In the genomic region with DNA sequence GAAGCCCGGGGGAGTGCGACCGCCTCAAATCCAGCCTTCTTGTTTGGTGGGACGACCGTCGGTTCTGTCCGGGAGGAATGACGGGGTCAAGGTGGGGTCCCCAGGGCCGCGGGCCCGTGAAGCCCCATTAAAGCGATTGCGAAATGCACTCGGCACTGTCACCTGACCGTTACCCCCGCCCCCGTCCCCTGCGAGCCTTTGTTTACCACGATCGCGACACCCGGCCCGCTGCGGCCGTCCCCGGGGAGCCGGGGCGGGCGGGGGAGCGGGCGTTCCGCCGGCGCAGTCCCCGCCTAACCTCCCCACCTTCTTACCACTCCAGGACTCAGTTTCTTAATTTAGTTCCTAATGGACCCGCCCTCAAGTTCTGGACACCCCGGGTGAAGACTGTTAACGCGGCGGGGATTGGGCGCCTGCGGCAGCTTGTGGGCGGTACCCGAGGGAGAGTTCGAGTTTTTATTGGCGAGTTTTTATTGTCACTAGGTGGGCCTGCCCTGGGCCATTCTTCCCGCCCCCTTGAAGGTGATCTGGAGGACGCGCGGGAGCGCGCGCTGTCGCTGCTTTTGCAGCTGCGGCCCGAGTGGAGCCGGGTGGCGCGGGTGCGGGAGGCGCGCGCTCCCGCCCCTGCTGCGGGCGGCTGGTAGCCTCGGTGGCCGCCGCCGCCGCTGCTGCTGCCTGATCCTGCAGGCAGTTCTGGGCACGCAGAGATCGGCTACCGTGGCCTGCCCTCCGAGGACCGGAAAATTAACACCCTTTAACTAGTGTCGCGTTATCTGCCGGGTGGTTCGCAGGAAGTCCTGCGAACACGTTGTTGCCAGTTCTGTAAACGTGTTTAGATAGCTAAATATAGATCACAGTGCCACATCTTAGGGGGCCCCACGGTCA, we compare ENCODE assay signal across 8 cellular contexts. TPM values are rescaled to one million over a fixed set of nuclear protein-coding genes. Genes with fewer than 3 reads are reported as not detected.
DNase-seq lines count a peak whose midpoint lies in the region; ATAC-seq and TF ChIP-seq lines count a peak whose summit lies in the region.

No MANE protein-coding gene starts in this region.

- H3K27me3 ChIP-seq in AG04450 (ENCODE audit: control insufficient read depth, insufficient read depth, low read length) (no peaks in the 10 kb centered on the region), WERI-Rb-1 (ENCODE audit: insufficient read depth, low read depth, severe bottlenecking) (no peaks in the 10 kb centered on the region), mammary epithelial cell (ENCODE audit: insufficient read depth, low read length) (no peaks in the 10 kb centered on the region), iPS-20b (ENCODE audit: insufficient read depth, low read length) (peaks cover 7% of the 10 kb centered on the region; the same call in 1 of the 2 replicates), skeletal muscle tissue (ENCODE audit: control insufficient read depth in 3 of 3, insufficient read depth in 3 of 3, low read length in 3 of 3) (no peaks in the 10 kb centered on the region)

- H3K4me3 ChIP-seq in AG04450 (ENCODE audit: low read depth, low read length) (peak overlapping the region; percentile 89), WERI-Rb-1 (ENCODE audit: low read depth, low read length) (peak overlapping the region; percentile 92), mammary epithelial cell (replicated peaks in 1 of 3; ENCODE audit: insufficient read depth in 1 of 3, low read depth in 2 of 3, low read length in 3 of 3) (peak overlapping the region; percentile 79 to 98 (median 94)), iPS-20b (ENCODE audit: low read length) (peak overlapping the region; percentile 95), skeletal muscle tissue (ENCODE audit: low read length in 3 of 3) (peak overlapping the region; percentile 86 to 94 (median 90))

- peak overlapping the region; percentile 89 for H2AFZ ChIP-seq in mammary epithelial cell (ENCODE audit: low read depth, low read length)

- H3K9me3 ChIP-seq in AG04450 (ENCODE audit: control insufficient read depth, insufficient read depth, low read length) (no peaks in the 10 kb centered on the region; the same call in 1 of the 2 replicates), WERI-Rb-1 (ENCODE audit: severe bottlenecking) (no peaks in the 10 kb centered on the region), mammary epithelial cell (replicated peaks; ENCODE audit: insufficient read depth, low read length) (no peaks in the 10 kb centered on the region), iPS-20b (ENCODE audit: insufficient read depth, low read depth, low read length) (no peaks in the 10 kb centered on the region), skeletal muscle tissue (ENCODE audit: control insufficient read depth in 3 of 3, low read length in 3 of 3) (no peaks in the 10 kb centered on the region)

- dilution Hi-C loops in mammary epithelial cell (cut with HindIII; ENCODE audit: low sequenced_read_pairs): no loop called here

- peak overlapping the region; percentile 88 for H3K4me2 ChIP-seq in mammary epithelial cell (ENCODE audit: insufficient read depth, low read depth, low read length)

- H3K4me1 ChIP-seq in mammary epithelial cell (ENCODE audit: insufficient read depth, low read length) (peaks cover 4% of the 10 kb centered on the region), iPS-20b (ENCODE audit: insufficient read depth, low read length) (peaks cover 6% of the 10 kb centered on the region; the same call in 1 of the 2 replicates), skeletal muscle tissue (ENCODE audit: control insufficient read depth in 3 of 3, insufficient read depth in 3 of 3, low read length in 3 of 3) (peaks cover 10 to 26% (median 21%) of the 10 kb centered on the region in 3 donors)

- intact Hi-C loops in mammary epithelial cell (cut with micrococcal nuclease): loop anchor here (1.0 to 5.0 kb wide), 4 partner anchors 9 to 169 kb away; no protein-coding TSS in a partner anchor

- in situ Hi-C loops in mammary epithelial cell (cut with MboI; ENCODE audit: low sequenced_read_pairs in 2 of 2): no loop called here

- H4K20me1 ChIP-seq in mammary epithelial cell (ENCODE audit: insufficient read depth, low read length): no peaks in the 10 kb centered on the region

- peaks cover 3% of the 10 kb centered on the region for H3K79me2 ChIP-seq in mammary epithelial cell (ENCODE audit: insufficient read depth, low read length)

- peak overlapping the region; percentile 71 for H3K9ac ChIP-seq in mammary epithelial cell (ENCODE audit: insufficient read depth, low read length)
- H3K9ac ChIP-seq in iPS-20b (ENCODE audit: low read depth, low read length): peak overlapping the region; percentile 93
- peak overlapping the region; percentile 97 to 100 (median 99) for H3K9ac ChIP-seq in skeletal muscle tissue (ENCODE audit: low read depth in 1 of 3, low read length in 3 of 3)

- peaks cover 4% of the 10 kb centered on the region; the same call in 1 of the 2 replicates for H3K36me3 ChIP-seq in WERI-Rb-1
- H3K36me3 ChIP-seq in mammary epithelial cell (ENCODE audit: insufficient read depth, low read length): no peaks in the 10 kb centered on the region
- H3K36me3 ChIP-seq in iPS-20b (ENCODE audit: insufficient read depth, low read depth, low read length): no peaks in the 10 kb centered on the region
- peaks cover 0 to 4% (median 0%) of the 10 kb centered on the region in 3 donors for H3K36me3 ChIP-seq in skeletal muscle tissue (ENCODE audit: control insufficient read depth in 3 of 3, insufficient read depth in 3 of 3, low read length in 3 of 3)

- peak overlapping the region; percentile 96 for H3K27ac ChIP-seq in AG04450 (ENCODE audit: low read depth, low read length)
- H3K27ac ChIP-seq in WERI-Rb-1: peak overlapping the region; percentile 98
- peak overlapping the region; percentile 62 for H3K27ac ChIP-seq in mammary epithelial cell (ENCODE audit: insufficient read depth, low read depth, low read length)
- H3K27ac ChIP-seq in iPS-20b (ENCODE audit: low read length): peak overlapping the region; percentile 39
- peak overlapping the region; percentile 100 for H3K27ac ChIP-seq in skeletal muscle tissue (ENCODE audit: low read depth, low read length)

- CTCF ChIA-PET in AG04450 (lab: Charles Lee): interaction anchor here (1.7 kb wide), 1 partner anchor 131 kb away, joined by 7 read pairs; no protein-coding TSS in a partner anchor
- CTCF ChIA-PET in mammary epithelial cell (lab: Charles Lee; ENCODE audit: low non-redundant PET): interaction anchor here (0.6 kb wide), 1 partner anchor 663 kb away, joined by 4 read pairs; no protein-coding TSS in a partner anchor

- no peak for TF ChIP-seq CTCF in AG04450 (IDR thresholded peaks at IDR 0.05; ENCODE audit: low read depth, low read length)
- no peak for TF ChIP-seq CTCF in WERI-Rb-1 (IDR thresholded peaks at IDR 0.05; ENCODE audit: low read depth, low read length)
- TF ChIP-seq CTCF in mammary epithelial cell (conservative IDR thresholded peaks at IDR 0.05 in 1 of 2, IDR thresholded peaks at IDR 0.05 in 1 of 2; ENCODE audit: extremely low read depth in 1 of 2, insufficient read depth in 1 of 2, low read depth in 1 of 2, low read length in 2 of 2): no peak

- BruUV-seq in mammary epithelial cell (replicated peaks; lab: Mats Ljungman, UMichigan): no TSS peak

- ATAC-seq in GM18907 (IDR thresholded peaks at IDR 0.05; ENCODE audit: unreplicated experiment): peak; percentile 89
- peak; percentile 71 for ATAC-seq in HG03139 (IDR thresholded peaks at IDR 0.05; ENCODE audit: unreplicated experiment)

- POLR2A ChIA-PET in AG04450 (lab: Yijun Ruan, JAX): interaction anchor here (0.5 to 1.7 kb wide), 7 partner anchors 9 to 481 kb away, joined by 3 to 13 read pairs (median 3); a partner anchor contains a TSS

- DNase-seq in AG04450 (ENCODE audit: low read depth, low spot score): peak; percentile 77
- peak; percentile 99 for DNase-seq in NCI-H2196 treated with DMSO at 0.1 percent for 48 hours (lab: John Stamatoyannopoulos, UW; ENCODE audit: unreplicated experiment)
- peak; percentile 97 for DNase-seq in WERI-Rb-1
- peak; percentile 93 for DNase-seq in mammary epithelial cell

- 4% methylated on average over 26 of the region's 84 CpGs for WGBS in mammary epithelial cell (ENCODE audit: low coverage, missing lambda C conversion rate)

RNA-seq across cellular contexts. Expression of a gene that starts 1.0 kb away (rescaled TPM):
- polyA plus RNA-seq in AG04450 (2011; rRNA removed) (26.4 and 33.6 TPM in 2 replicates), mammary epithelial cell (2.9 TPM)
- polyA minus RNA-seq in AG04450 (2011; rRNA and poly(A)+ RNA removed): 45.5 and 83.9 TPM in 2 replicates
- total RNA-seq in mammary epithelial cell (100 to 1,000 TPM in 1 of 2 donors, 10 to 100 TPM in 1; 10.2 to 100 TPM), skeletal muscle tissue (178 TPM)
- polyA minus RNA-seq in mammary epithelial cell: 12.6 TPM

Comparison
In these comparisons a context has a peak if more than half of its experiments do, and no peak if none do; other contexts are left out.
1. Peak in every context shown above with its lines: DNase-seq, ATAC-seq, H3K4me3 ChIP-seq and H3K27ac ChIP-seq.
2. H3K27ac ChIP-seq: peak in every context shown above with its lines; median percentile 100 in skeletal muscle tissue; 98 in WERI-Rb-1; 96 in AG04450; 62 in mammary epithelial cell; 39 in iPS-20b.